In the genomic region with DNA sequence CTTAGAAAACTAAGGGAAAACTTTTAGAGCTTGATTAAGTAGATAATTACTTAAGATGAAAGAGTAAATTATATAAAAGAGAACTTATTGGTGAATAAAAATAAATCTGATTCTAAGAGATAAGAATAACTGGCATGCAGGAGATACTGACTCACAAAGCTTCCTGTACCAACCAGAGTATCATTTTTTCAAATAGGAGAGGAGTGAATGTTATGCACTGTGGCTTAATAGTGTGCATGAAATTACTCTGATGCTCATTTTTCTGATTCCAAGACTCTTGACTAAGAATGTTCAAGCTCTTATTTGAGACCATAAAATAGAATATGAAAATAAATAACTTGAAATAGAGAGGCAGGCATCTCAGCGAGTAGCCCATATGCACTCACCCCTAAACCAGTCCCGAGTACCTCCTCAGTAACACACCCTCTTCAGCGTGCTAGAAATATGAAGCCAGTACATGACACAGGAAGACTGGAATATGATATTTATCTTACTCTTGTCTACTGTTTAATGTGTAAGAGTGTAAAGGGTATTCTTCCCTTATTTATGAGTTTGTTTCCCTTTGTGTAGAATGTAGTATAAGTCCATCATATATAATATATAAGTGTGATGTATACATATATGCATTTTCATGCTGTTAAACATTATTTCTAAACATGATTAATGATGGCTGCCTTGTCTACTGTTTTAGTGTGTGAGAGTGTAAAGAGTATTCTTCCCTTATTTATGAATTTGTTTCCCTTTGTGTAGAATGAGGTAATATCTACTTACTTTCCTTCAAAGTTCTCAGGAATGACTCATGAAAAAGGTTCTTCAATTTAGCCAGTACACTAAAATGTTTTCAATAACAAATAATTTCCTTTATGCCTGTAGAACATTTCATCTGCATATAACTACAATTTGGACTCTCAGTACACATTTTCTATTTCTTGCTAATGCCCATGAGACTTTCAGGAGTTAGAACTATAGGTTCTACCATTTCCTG, we compare ENCODE assay signal across 15 cellular contexts.
A peak's percentile ranks its signal among the peaks of the same experiment; 100 is the strongest.
DNase-seq lines count a peak whose midpoint lies in the region; ATAC-seq and TF ChIP-seq lines count a peak whose summit lies in the region.
"Had no signal": no experiment of that assay in that cellular context is flagged by ENCODE, and none has a peak within 500 bp of the region (broad histone marks: within the 10 kb centered on the region; RNA-seq: fewer than 3 reads in every experiment).

No MANE protein-coding gene starts in this region.

- no peak overlapping the region for H3K4me3 ChIP-seq in choroid plexus epithelial cell (ENCODE audit: low read depth, low read length)

- TF ChIP-seq CTCF in choroid plexus epithelial cell (conservative IDR thresholded peaks at IDR 0.05; ENCODE audit: low read depth, low read length): no peak

- no peak for ATAC-seq in HG02852 (IDR thresholded peaks at IDR 0.05; ENCODE audit: unreplicated experiment)
- ATAC-seq: activated T-cell treated with anti-CD3 and anti-CD28 coated beads, Interleukin-2, amount 50 U/mL, for 72 hours; left lobe of liver had no signal

- DNase-seq in DMS79 (lab: John Stamatoyannopoulos, UW) (peak; percentile 47), M059J (ENCODE audit: low read depth) (peak; percentile 48), choroid plexus epithelial cell (ENCODE audit: low read depth) (peak; percentile 50), myocyte (ENCODE audit: low read depth) (peak; percentile 29), NCI-H446 (lab: John Stamatoyannopoulos, UW) (no peak), AG08395 (ENCODE audit: low spot score) (no peak)
- no peak for DNase-seq in stimulated activated CD4-positive, alpha-beta T cell treated with anti-CD3 and anti-CD28 coated beads, Interleukin-1b, Interleukin-23, amount 100 ng/mL, for 48 hours
- DNase-seq: activated CD4-positive, CD25-positive, alpha-beta regulatory T cell treated with anti-CD3 and anti-CD28 coated beads, Interleukin-2, amount 50 U/mL, for 72 hours; activated T-cell treated with anti-CD3 and anti-CD28 coated beads, Interleukin-2, amount 50 U/mL, for 72 hours; CD4-positive, alpha-beta memory T cell; Kasumi-1; NCI-H1436; SW 1271 had no signal

Comparison
In these comparisons a context has a peak if more than half of its experiments do, and no peak if none do; other contexts are left out.
1. DNase-seq: peak in DMS79 (single experiment), M059J (single experiment), choroid plexus epithelial cell (single experiment) and myocyte (single experiment); none in stimulated activated CD4-positive, alpha-beta T cell treated with anti-CD3 and anti-CD28 coated beads, Interleukin-1b, Interleukin-23, amount 100 ng/mL, for 48 hours (single experiment), NCI-H446 (0 of 2) and AG08395 (single experiment).